Comparison of ENCODE assay signal across 31 cellular contexts in genomic region chr2:112680666-112681101, GRCh38. TPM values are rescaled to one million over a fixed set of nuclear protein-coding genes. Genes with fewer than 3 reads are reported as not detected.
A peak's percentile ranks its signal among the peaks of the same experiment; 100 is the strongest.
DNase-seq lines count a peak whose midpoint lies in the region; ATAC-seq, FAIRE-seq and TF ChIP-seq lines count a peak whose summit lies in the region.
"Had no signal": no experiment of that assay in that cellular context is flagged by ENCODE, and none has a peak within 500 bp of the region (broad histone marks: within the 10 kb centered on the region; RNA-seq: fewer than 3 reads in every experiment).

No MANE protein-coding gene starts in this region.

- H3K36me3 Mint-ChIP-seq in MCF 10A (ENCODE audit: insufficient read depth, unreplicated experiment), result peaks cover 5% of the 10 kb centered on the region
- H3K36me3 Mint-ChIP-seq in activated T-helper 1 cell treated with anti-CD3 and anti-CD28 coated beads, Interleukin-12 subunit alpha, Interleukin-12 subunit beta, Interleukin-2, Interleukin-4 antibody, amounts not matched to agents 30 ng/mL and 10 ng/mL and 1 ng/mL, durations not matched to agents 14 hours and 24 hours and 36 hours (ENCODE audit: low read depth), result no peaks in the 10 kb centered on the region
- H3K36me3 Mint-ChIP-seq: CD8-positive, alpha-beta memory T cell; IgD-negative memory B cell; naive B cell; type B pancreatic cell had no signal

- no peaks in the 10 kb centered on the region for H3K36me3 ChIP-seq in small intestine (ENCODE audit: control insufficient read depth in 2 of 2, insufficient read depth in 2 of 2, low read length in 2 of 2)
- H3K36me3 ChIP-seq in lower lobe of right lung, result no peaks in the 10 kb centered on the region
- no peaks in the 10 kb centered on the region for H3K36me3 ChIP-seq in BE2C
- H3K36me3 ChIP-seq: cardiac muscle cell, HAP-1, ovary, spleen, stomach, WERI-Rb-1 had no signal

- H3K27ac ChIP-seq in small intestine (ENCODE audit: low read depth in 1 of 2, low read length in 1 of 2) (no peak overlapping the region), lower lobe of right lung (no peak overlapping the region)
- H3K27ac ChIP-seq: cardiac muscle cell, hepatocyte, ovary, PC-9, stomach, WERI-Rb-1 had no signal

- H3K27me3 ChIP-seq in small intestine (ENCODE audit: control insufficient read depth in 2 of 2, insufficient read depth in 2 of 2, low read length in 2 of 2), result no peaks in the 10 kb centered on the region
- no peaks in the 10 kb centered on the region for H3K27me3 ChIP-seq in lower lobe of right lung (ENCODE audit: low read depth)
- no peaks in the 10 kb centered on the region for H3K27me3 ChIP-seq in BE2C
- H3K27me3 ChIP-seq: cardiac muscle cell, hepatocyte, ovary, spleen, stomach had no signal

- intact Hi-C loops in MCF 10A (cut with micrococcal nuclease) (no loop called here), lower lobe of right lung (cut with DNase I) (loop anchor here (10.0 kb wide), 1 partner anchor 56 kb away; no protein-coding TSS in a partner anchor)
- intact Hi-C loops in activated T-helper 1 cell treated with anti-CD3 and anti-CD28 coated beads, Interleukin-12 subunit alpha, Interleukin-12 subunit beta, Interleukin-2, Interleukin-4 antibody, amounts not matched to agents 30 ng/mL and 10 ng/mL and 1 ng/mL, durations not matched to agents 14 hours and 24 hours and 36 hours (cut with micrococcal nuclease), result no loop called here

- TF ChIP-seq CTCF in MCF 10A (IDR thresholded peaks at IDR 0.05; ENCODE audit: unreplicated experiment) (no peak), lower lobe of right lung (IDR thresholded peaks at IDR 0.05) (no peak), BE2C (IDR thresholded peaks at IDR 0.05; ENCODE audit: low read depth, low read length) (no peak)

- peak overlapping the region; percentile 47 for H3K4me3 Mint-ChIP-seq in MCF 10A (ENCODE audit: unreplicated experiment)
- no peak overlapping the region for H3K4me3 Mint-ChIP-seq in activated T-helper 1 cell treated with anti-CD3 and anti-CD28 coated beads, Interleukin-12 subunit alpha, Interleukin-12 subunit beta, Interleukin-2, Interleukin-4 antibody, amounts not matched to agents 30 ng/mL and 10 ng/mL and 1 ng/mL, durations not matched to agents 14 hours and 24 hours and 36 hours
- H3K4me3 Mint-ChIP-seq: activated naive CD8-positive, alpha-beta T cell treated with anti-CD3 and anti-CD28 coated beads, Interleukin-2, amount 50 U/mL, for 24 hours; CD8-positive, alpha-beta memory T cell; IgD-negative memory B cell; naive B cell; type B pancreatic cell had no signal

- H3K9me3 Mint-ChIP-seq in MCF 10A (ENCODE audit: unreplicated experiment), result no peaks in the 10 kb centered on the region
- H3K9me3 Mint-ChIP-seq in activated T-helper 1 cell treated with anti-CD3 and anti-CD28 coated beads, Interleukin-12 subunit alpha, Interleukin-12 subunit beta, Interleukin-2, Interleukin-4 antibody, amounts not matched to agents 30 ng/mL and 10 ng/mL and 1 ng/mL, durations not matched to agents 14 hours and 24 hours and 36 hours, result no peaks in the 10 kb centered on the region
- H3K9me3 Mint-ChIP-seq: activated naive CD8-positive, alpha-beta T cell treated with anti-CD3 and anti-CD28 coated beads, Interleukin-2, amount 50 U/mL, for 24 hours; CD8-positive, alpha-beta memory T cell; IgD-negative memory B cell; naive B cell; type B pancreatic cell had no signal

- peaks cover 10% of the 10 kb centered on the region for H3K4me1 Mint-ChIP-seq in MCF 10A (ENCODE audit: insufficient read depth, unreplicated experiment)
- H3K4me1 Mint-ChIP-seq in activated T-helper 1 cell treated with anti-CD3 and anti-CD28 coated beads, Interleukin-12 subunit alpha, Interleukin-12 subunit beta, Interleukin-2, Interleukin-4 antibody, amounts not matched to agents 30 ng/mL and 10 ng/mL and 1 ng/mL, durations not matched to agents 14 hours and 24 hours and 36 hours (ENCODE audit: low read depth), result peaks cover 32% of the 10 kb centered on the region
- H3K4me1 Mint-ChIP-seq: activated naive CD8-positive, alpha-beta T cell treated with anti-CD3 and anti-CD28 coated beads, Interleukin-2, amount 50 U/mL, for 24 hours had no signal

- H3K4me3 ChIP-seq in small intestine (ENCODE audit: low read depth in 1 of 2, low read length in 2 of 2) (no peak overlapping the region), lower lobe of right lung (no peak overlapping the region), BE2C (ENCODE audit: low read depth, low read length) (no peak overlapping the region)
- H3K4me3 ChIP-seq: cardiac muscle cell, HAP-1, hepatocyte, lung, ovary, PC-9, spleen, stomach had no signal

- POLR2A ChIA-PET in MCF 10A (lab: Yijun Ruan, JAX), result interaction anchor here (1.5 to 3.5 kb wide), 3 partner anchors 11 to 56 kb away, joined by 4 to 26 read pairs (median 5); no protein-coding TSS in a partner anchor

- H3K27ac Mint-ChIP-seq in MCF 10A (ENCODE audit: low read depth, unreplicated experiment), result no peak overlapping the region
- no peak overlapping the region for H3K27ac Mint-ChIP-seq in activated T-helper 1 cell treated with anti-CD3 and anti-CD28 coated beads, Interleukin-12 subunit alpha, Interleukin-12 subunit beta, Interleukin-2, Interleukin-4 antibody, amounts not matched to agents 30 ng/mL and 10 ng/mL and 1 ng/mL, durations not matched to agents 14 hours and 24 hours and 36 hours
- H3K27ac Mint-ChIP-seq: activated naive CD8-positive, alpha-beta T cell treated with anti-CD3 and anti-CD28 coated beads, Interleukin-2, amount 50 U/mL, for 24 hours; IgD-negative memory B cell; type B pancreatic cell had no signal

- DNase-seq in NCI-H446 (lab: John Stamatoyannopoulos, UW) (peak; percentile 76 to 87), MCF 10A (ENCODE audit: unreplicated experiment) (no peak), medulla oblongata (ENCODE audit: extremely low spot score) (peak; percentile 13), small intestine (peak; percentile 41), lower lobe of right lung (no peak), BE2C (no peak), putamen (ENCODE audit: low spot score) (no peak)
- no peak for DNase-seq in activated T-helper 1 cell treated with anti-CD3 and anti-CD28 coated beads, Interleukin-12 subunit alpha, Interleukin-12 subunit beta, Interleukin-2, Interleukin-4 antibody, amounts not matched to agents 30 ng/mL and 10 ng/mL and 1 ng/mL, durations not matched to agents 14 hours and 24 hours and 36 hours (ENCODE audit: low spot score)
- DNase-seq: activated CD4-positive, alpha-beta T cell treated with anti-CD3 and anti-CD28 coated beads, Interleukin-2, amount 50 U/mL, for 4 hours; activated CD8-positive, alpha-beta memory T cell treated with anti-CD3 and anti-CD28 coated beads, Interleukin-2, amount 50 U/mL, for 48 hours; activated effector memory CD4-positive, alpha-beta T cell treated with anti-CD3 and anti-CD28 coated beads, Interleukin-2, amount 50 U/mL, for 16 hours; activated naive CD8-positive, alpha-beta T cell treated with anti-CD3 and anti-CD28 coated beads, Interleukin-2, amount 50 U/mL, for 24 hours; CD8-positive, alpha-beta memory T cell; dermis blood vessel endothelial cell; foreskin fibroblast; naive B cell; NCI-H2171 treated with DMSO at 0.1 percent for 48 hours; ovary; PC-9; spleen; stimulated activated CD4-positive, alpha-beta T cell treated with anti-CD3 and anti-CD28 coated beads, Interleukin-4, amount 100 ng/mL, for 4 hours; stomach; WERI-Rb-1 had no signal

- H3K9me3 ChIP-seq in small intestine (ENCODE audit: control insufficient read depth, low read depth) (no peaks in the 10 kb centered on the region), lower lobe of right lung (no peaks in the 10 kb centered on the region), BE2C (no peaks in the 10 kb centered on the region)
- H3K9me3 ChIP-seq: HAP-1, ovary, spleen, stomach had no signal

- no peak for ATAC-seq in lower lobe of right lung
- ATAC-seq: activated naive CD8-positive, alpha-beta T cell treated with anti-CD3 and anti-CD28 coated beads, Interleukin-2, amount 50 U/mL, for 24 hours had no signal

- CTCF ChIA-PET in MCF 10A (lab: Yijun Ruan, JAX), result interaction anchor here (0.6 to 2.7 kb wide), 2 partner anchors 46 to 1608 kb away, joined by 3 to 11 read pairs; no protein-coding TSS in a partner anchor

- H3K4me1 ChIP-seq in small intestine (ENCODE audit: control insufficient read depth in 2 of 2, insufficient read depth in 1 of 2, low read depth in 1 of 2, low read length in 1 of 2) (no peaks in the 10 kb centered on the region), lower lobe of right lung (no peaks in the 10 kb centered on the region), BE2C (no peaks in the 10 kb centered on the region)
- H3K4me1 ChIP-seq: HAP-1 had no signal

- BruUV-seq in MCF 10A (replicated peaks; lab: Mats Ljungman, UMichigan), result no TSS peak

- no peak for FAIRE-seq in small intestine (lab: Jason Lieb, UNC)

- no peaks in the 10 kb centered on the region for H3K27me3 Mint-ChIP-seq in MCF 10A (ENCODE audit: insufficient read depth, unreplicated experiment)
- H3K27me3 Mint-ChIP-seq in activated T-helper 1 cell treated with anti-CD3 and anti-CD28 coated beads, Interleukin-12 subunit alpha, Interleukin-12 subunit beta, Interleukin-2, Interleukin-4 antibody, amounts not matched to agents 30 ng/mL and 10 ng/mL and 1 ng/mL, durations not matched to agents 14 hours and 24 hours and 36 hours (ENCODE audit: insufficient read depth), result peaks cover 6% of the 10 kb centered on the region
- H3K27me3 Mint-ChIP-seq: activated naive CD8-positive, alpha-beta T cell treated with anti-CD3 and anti-CD28 coated beads, Interleukin-2, amount 50 U/mL, for 24 hours; CD8-positive, alpha-beta memory T cell; IgD-negative memory B cell; naive B cell; type B pancreatic cell had no signal

- 55 to 74% (median 72%) methylated on average over 5 of the region's 5 CpGs for WGBS in small intestine, 3 donors

RNA-seq across cellular contexts. Expression of gene SLC20A1, which starts 34.9 kb away (rescaled TPM):
- total RNA-seq in MCF 10A (2022) (242 and 295 TPM in 2 replicates), lower lobe of right lung (43.5 TPM)
- 10 to 100 TPM; 14.8 to 26.7 (median 24.6) TPM for polyA plus RNA-seq in small intestine
- polyA plus RNA-seq in BE2C (2012; ENCODE audit: insufficient read depth, insufficient read length, low read depth), result 24.0 TPM
- total RNA-seq in activated T-helper 1 cell treated with anti-CD3 and anti-CD28 coated beads, Interleukin-12 subunit alpha, Interleukin-12 subunit beta, Interleukin-2, Interleukin-4 antibody, amounts not matched to agents 30 ng/mL and 10 ng/mL and 1 ng/mL, durations not matched to agents 14 hours and 24 hours and 36 hours, result 164 and 172 TPM in 2 replicates

RNA-seq across cellular contexts. Expression of gene NT5DC4, which starts 40.1 kb away (rescaled TPM):
- total RNA-seq in MCF 10A (2022), result not detected in 2 replicates
- polyA plus RNA-seq in small intestine, result under 1 TPM in 1 of 3 donors, not detected in 2; 0.04 TPM
- 0.53 TPM for total RNA-seq in lower lobe of right lung
- polyA plus RNA-seq in BE2C (2012; ENCODE audit: insufficient read depth, insufficient read length, low read depth), result not detected
- not detected in 2 replicates for total RNA-seq in activated T-helper 1 cell treated with anti-CD3 and anti-CD28 coated beads, Interleukin-12 subunit alpha, Interleukin-12 subunit beta, Interleukin-2, Interleukin-4 antibody, amounts not matched to agents 30 ng/mL and 10 ng/mL and 1 ng/mL, durations not matched to agents 14 hours and 24 hours and 36 hours
- total RNA-seq: cardiac muscle cell; CD8-positive, alpha-beta memory T cell; dermis blood vessel endothelial cell; ovary; SK-MEL-5; stomach; T-helper 2 cell treated with Interferon-gamma antibody and Interleukin-4, amounts not matched to agents 100 ng/mL and 5 ng/mL, for 36 hours had no signal
- polyA plus RNA-seq: cardiac muscle cell; CD8-positive, alpha-beta memory T cell; IgD-negative memory B cell; ovary; stomach had no signal

Comparison
In these comparisons a context has a peak if more than half of its experiments do, and no peak if none do; other contexts are left out.
1. DNase-seq: peak in NCI-H446 (2 of 2), medulla oblongata (single experiment) and small intestine (single experiment); none in MCF 10A (single experiment), lower lobe of right lung (single experiment), BE2C (single experiment), putamen (single experiment) and activated T-helper 1 cell treated with anti-CD3 and anti-CD28 coated beads, Interleukin-12 subunit alpha, Interleukin-12 subunit beta, Interleukin-2, Interleukin-4 antibody, amounts not matched to agents 30 ng/mL and 10 ng/mL and 1 ng/mL, durations not matched to agents 14 hours and 24 hours and 36 hours (single experiment).